Comparison of ENCODE assay signal across 1 cellular context in the genomic region with DNA sequence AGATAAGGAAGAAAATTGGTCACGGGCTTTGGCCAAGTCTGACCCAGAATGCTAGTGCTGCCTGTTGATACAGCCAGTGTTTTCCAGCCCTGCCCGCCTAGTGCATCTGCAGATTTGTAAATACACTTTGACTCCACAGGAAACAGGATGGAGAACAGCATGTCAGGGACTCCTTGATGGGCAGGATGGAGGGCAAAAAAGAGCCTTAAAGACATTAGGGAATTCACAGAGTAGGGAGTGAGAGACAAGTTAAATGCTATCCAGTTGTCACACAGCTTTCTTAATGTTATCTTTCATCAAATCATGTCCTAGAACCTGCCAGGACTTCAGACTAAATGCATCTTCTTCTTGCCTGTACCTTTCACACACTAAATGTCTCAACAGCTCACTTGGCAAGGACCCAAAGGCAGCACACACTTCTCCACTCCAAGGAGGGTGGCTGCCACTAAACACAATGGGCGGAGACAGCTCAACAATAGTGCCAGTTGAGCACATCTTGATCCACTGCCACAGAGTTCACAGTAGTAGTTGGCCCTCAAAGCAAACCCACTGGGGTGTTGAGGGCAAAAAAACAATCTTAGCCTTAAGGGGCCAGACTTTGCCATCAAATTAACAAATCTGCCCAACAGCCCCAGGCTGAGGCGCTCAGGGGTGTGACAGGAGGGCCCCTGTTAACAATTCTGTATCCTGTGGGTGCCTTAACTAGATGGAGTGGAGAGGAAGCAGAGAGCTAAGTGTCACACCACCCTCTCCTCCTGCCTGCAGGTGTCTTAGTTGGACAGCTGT.
TF ChIP-seq lines count a peak whose summit lies in the region.

No MANE protein-coding gene starts in this region.

TF ChIP-seq in HCT116, 20 proteins besides CTCF, POLR2A, EP300 and RAD21 (continued from another document):
- TF ChIP-seq SIN3A (IDR thresholded peaks at IDR 0.05; ENCODE audit: low read depth), result no peak
- TF ChIP-seq FOSL1 (IDR thresholded peaks at IDR 0.05; ENCODE audit: low read depth), result no peak
- TF ChIP-seq, protein P1, sequence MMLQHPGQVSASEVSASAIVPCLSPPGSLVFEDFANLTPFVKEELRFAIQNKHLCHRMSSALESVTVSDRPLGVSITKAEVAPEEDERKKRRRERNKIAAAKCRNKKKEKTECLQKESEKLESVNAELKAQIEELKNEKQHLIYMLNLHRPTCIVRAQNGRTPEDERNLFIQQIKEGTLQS (IDR thresholded peaks at IDR 0.05), result no peak
